Comparison of ENCODE assay signal across 1 cellular context in genomic region chr15:78179286-78179840, GRCh38.
TF ChIP-seq lines count a peak whose summit lies in the region.

No MANE protein-coding gene starts in this region.

TF ChIP-seq in H1, 55 proteins besides CTCF, POLR2A, EP300 and RAD21:
- TF ChIP-seq NANOG (IDR thresholded peaks at IDR 0.05; ENCODE audit: insufficient read depth, low read depth, low read length, poor library complexity, severe bottlenecking) = no peak
- TF ChIP-seq, protein P1, sequence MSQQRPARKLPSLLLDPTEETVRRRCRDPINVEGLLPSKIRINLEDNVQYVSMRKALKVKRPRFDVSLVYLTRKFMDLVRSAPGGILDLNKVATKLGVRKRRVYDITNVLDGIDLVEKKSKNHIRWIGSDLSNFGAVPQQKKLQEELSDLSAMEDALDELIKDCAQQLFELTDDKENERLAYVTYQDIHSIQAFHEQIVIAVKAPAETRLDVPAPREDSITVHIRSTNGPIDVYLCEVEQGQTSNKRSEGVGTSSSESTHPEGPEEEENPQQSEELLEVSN (IDR thresholded peaks at IDR 0.05) = no peak
- TF ChIP-seq GABPA (IDR thresholded peaks at IDR 0.05; ENCODE audit: borderline replicate concordance, insufficient read depth, low read length) = no peak
- TF ChIP-seq RBBP5 (IDR thresholded peaks at IDR 0.05; ENCODE audit: borderline replicate concordance, low read depth, low read length) = no peak
- no peak for TF ChIP-seq FOSL1 (IDR thresholded peaks at IDR 0.05; ENCODE audit: insufficient read depth, low read depth, low read length)
- no peak for TF ChIP-seq PHF8 (conservative IDR thresholded peaks at IDR 0.05; ENCODE audit: low read depth, low read length)
- TF ChIP-seq MAFK (IDR thresholded peaks at IDR 0.05; ENCODE audit: low read depth, low read length) = no peak
- no peak for TF ChIP-seq CREB1 (IDR thresholded peaks at IDR 0.05)
- TF ChIP-seq HDAC2 (IDR thresholded peaks at IDR 0.05; ENCODE audit: borderline replicate concordance in 1 of 2, low read depth in 2 of 2, low read length in 2 of 2) = no peak
- TF ChIP-seq MAX (IDR thresholded peaks at IDR 0.05) = no peak
- no peak for TF ChIP-seq TCF12 (IDR thresholded peaks at IDR 0.05; ENCODE audit: low read depth, low read length)
- no peak for TF ChIP-seq EZH2 (IDR thresholded peaks at IDR 0.05; ENCODE audit: low read depth, low read length, severe bottlenecking)
- TF ChIP-seq CTBP2 (IDR thresholded peaks at IDR 0.05; ENCODE audit: borderline replicate concordance, insufficient read depth, insufficient read length, low read length) = no peak
- TF ChIP-seq SP4 (IDR thresholded peaks at IDR 0.05; ENCODE audit: low read length) = no peak
- no peak for TF ChIP-seq BACH1 (IDR thresholded peaks at IDR 0.05; ENCODE audit: low read length)
- TF ChIP-seq SP1 (IDR thresholded peaks at IDR 0.05; ENCODE audit: low read depth, low read length) = no peak
- no peak for TF ChIP-seq TAF7 (optimal IDR thresholded peaks at IDR 0.05; ENCODE audit: borderline replicate concordance, low read depth, low read length)
- TF ChIP-seq, protein P2, sequence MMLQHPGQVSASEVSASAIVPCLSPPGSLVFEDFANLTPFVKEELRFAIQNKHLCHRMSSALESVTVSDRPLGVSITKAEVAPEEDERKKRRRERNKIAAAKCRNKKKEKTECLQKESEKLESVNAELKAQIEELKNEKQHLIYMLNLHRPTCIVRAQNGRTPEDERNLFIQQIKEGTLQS (IDR thresholded peaks at IDR 0.05; ENCODE audit: insufficient read depth, low read depth, low read length) = no peak
- TF ChIP-seq, protein P3, sequence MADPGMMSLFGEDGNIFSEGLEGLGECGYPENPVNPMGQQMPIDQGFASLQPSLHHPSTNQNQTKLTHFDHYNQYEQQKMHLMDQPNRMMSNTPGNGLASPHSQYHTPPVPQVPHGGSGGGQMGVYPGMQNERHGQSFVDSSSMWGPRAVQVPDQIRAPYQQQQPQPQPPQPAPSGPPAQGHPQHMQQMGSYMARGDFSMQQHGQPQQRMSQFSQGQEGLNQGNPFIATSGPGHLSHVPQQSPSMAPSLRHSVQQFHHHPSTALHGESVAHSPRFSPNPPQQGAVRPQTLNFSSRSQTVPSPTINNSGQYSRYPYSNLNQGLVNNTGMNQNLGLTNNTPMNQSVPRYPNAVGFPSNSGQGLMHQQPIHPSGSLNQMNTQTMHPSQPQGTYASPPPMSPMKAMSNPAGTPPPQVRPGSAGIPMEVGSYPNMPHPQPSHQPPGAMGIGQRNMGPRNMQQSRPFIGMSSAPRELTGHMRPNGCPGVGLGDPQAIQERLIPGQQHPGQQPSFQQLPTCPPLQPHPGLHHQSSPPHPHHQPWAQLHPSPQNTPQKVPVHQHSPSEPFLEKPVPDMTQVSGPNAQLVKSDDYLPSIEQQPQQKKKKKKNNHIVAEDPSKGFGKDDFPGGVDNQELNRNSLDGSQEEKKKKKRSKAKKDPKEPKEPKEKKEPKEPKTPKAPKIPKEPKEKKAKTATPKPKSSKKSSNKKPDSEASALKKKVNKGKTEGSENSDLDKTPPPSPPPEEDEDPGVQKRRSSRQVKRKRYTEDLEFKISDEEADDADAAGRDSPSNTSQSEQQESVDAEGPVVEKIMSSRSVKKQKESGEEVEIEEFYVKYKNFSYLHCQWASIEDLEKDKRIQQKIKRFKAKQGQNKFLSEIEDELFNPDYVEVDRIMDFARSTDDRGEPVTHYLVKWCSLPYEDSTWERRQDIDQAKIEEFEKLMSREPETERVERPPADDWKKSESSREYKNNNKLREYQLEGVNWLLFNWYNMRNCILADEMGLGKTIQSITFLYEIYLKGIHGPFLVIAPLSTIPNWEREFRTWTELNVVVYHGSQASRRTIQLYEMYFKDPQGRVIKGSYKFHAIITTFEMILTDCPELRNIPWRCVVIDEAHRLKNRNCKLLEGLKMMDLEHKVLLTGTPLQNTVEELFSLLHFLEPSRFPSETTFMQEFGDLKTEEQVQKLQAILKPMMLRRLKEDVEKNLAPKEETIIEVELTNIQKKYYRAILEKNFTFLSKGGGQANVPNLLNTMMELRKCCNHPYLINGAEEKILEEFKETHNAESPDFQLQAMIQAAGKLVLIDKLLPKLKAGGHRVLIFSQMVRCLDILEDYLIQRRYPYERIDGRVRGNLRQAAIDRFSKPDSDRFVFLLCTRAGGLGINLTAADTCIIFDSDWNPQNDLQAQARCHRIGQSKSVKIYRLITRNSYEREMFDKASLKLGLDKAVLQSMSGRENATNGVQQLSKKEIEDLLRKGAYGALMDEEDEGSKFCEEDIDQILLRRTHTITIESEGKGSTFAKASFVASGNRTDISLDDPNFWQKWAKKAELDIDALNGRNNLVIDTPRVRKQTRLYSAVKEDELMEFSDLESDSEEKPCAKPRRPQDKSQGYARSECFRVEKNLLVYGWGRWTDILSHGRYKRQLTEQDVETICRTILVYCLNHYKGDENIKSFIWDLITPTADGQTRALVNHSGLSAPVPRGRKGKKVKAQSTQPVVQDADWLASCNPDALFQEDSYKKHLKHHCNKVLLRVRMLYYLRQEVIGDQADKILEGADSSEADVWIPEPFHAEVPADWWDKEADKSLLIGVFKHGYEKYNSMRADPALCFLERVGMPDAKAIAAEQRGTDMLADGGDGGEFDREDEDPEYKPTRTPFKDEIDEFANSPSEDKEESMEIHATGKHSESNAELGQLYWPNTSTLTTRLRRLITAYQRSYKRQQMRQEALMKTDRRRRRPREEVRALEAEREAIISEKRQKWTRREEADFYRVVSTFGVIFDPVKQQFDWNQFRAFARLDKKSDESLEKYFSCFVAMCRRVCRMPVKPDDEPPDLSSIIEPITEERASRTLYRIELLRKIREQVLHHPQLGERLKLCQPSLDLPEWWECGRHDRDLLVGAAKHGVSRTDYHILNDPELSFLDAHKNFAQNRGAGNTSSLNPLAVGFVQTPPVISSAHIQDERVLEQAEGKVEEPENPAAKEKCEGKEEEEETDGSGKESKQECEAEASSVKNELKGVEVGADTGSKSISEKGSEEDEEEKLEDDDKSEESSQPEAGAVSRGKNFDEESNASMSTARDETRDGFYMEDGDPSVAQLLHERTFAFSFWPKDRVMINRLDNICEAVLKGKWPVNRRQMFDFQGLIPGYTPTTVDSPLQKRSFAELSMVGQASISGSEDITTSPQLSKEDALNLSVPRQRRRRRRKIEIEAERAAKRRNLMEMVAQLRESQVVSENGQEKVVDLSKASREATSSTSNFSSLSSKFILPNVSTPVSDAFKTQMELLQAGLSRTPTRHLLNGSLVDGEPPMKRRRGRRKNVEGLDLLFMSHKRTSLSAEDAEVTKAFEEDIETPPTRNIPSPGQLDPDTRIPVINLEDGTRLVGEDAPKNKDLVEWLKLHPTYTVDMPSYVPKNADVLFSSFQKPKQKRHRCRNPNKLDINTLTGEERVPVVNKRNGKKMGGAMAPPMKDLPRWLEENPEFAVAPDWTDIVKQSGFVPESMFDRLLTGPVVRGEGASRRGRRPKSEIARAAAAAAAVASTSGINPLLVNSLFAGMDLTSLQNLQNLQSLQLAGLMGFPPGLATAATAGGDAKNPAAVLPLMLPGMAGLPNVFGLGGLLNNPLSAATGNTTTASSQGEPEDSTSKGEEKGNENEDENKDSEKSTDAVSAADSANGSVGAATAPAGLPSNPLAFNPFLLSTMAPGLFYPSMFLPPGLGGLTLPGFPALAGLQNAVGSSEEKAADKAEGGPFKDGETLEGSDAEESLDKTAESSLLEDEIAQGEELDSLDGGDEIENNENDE (IDR thresholded peaks at IDR 0.05; ENCODE audit: insufficient replicate concordance, low read length) = no peak
TF ChIP-seq in H1: peak in this region for 0.
